Comparison of ENCODE assay signal across 22 cellular contexts in the genomic region with DNA sequence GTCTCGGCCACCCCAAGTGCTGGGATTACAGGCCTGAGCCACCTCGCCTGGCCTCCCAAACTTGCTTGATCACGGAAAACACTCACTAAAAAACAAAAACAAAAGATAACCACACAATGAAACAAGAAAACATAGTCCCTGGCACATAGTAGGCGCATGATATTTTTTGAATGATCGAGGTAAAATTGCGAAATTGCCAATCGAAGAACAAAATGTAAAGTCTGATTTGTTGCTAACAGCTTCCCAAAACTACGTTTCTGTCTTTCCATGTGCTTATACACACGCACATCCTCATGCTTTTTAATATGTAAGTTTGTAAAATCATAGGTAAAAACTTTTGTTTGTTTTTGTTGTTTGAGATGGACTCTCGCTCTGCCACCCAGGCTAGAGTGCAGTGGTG.
A peak's percentile ranks its signal among the peaks of the same experiment; 100 is the strongest.
DNase-seq lines count a peak whose midpoint lies in the region; ATAC-seq, FAIRE-seq and TF ChIP-seq lines count a peak whose summit lies in the region.
"Had no signal": no experiment of that assay in that cellular context is flagged by ENCODE, and none has a peak within 500 bp of the region (broad histone marks: within the 10 kb centered on the region; RNA-seq: fewer than 3 reads in every experiment).

No MANE protein-coding gene starts in this region.

- no peak overlapping the region for H3K4me2 ChIP-seq in HepG2 (ENCODE audit: low read depth, low read length)
- H3K4me2 ChIP-seq: A549; BLaER1 treated with 17β-estradiol and CSF1 and Interleukin-3, amounts not matched to agents 10 nM and 100 nM had no signal

- H3K4me3 ChIP-seq in HepG2 (replicated peaks in 1 of 3; ENCODE audit: insufficient read depth in 1 of 3, low read depth in 2 of 3, low read length in 3 of 3) (no peak overlapping the region), right lobe of liver (no peak overlapping the region), WERI-Rb-1 (ENCODE audit: low read depth, low read length) (no peak overlapping the region)
- H3K4me3 ChIP-seq: A549; BLaER1 treated with 17β-estradiol and CSF1 and Interleukin-3, amounts not matched to agents 10 nM and 100 nM had no signal

- H3K36me3 ChIP-seq in HepG2 (replicated peaks in 1 of 2; ENCODE audit: control insufficient read depth in 1 of 2, insufficient read depth in 2 of 2, low read length in 2 of 2) (no peaks in the 10 kb centered on the region), right lobe of liver (no peaks in the 10 kb centered on the region), WERI-Rb-1 (no peaks in the 10 kb centered on the region)
- H3K36me3 ChIP-seq: BLaER1 treated with 17β-estradiol and CSF1 and Interleukin-3, amounts not matched to agents 10 nM and 100 nM had no signal

- no peak for ATAC-seq in HepG2
- no peak for ATAC-seq in right lobe of liver
- no peak for ATAC-seq in activated CD4-positive, CD25-positive, alpha-beta regulatory T cell treated with anti-CD3 and anti-CD28 coated beads, Interleukin-2, amount 50 U/mL, for 24 hours
- ATAC-seq: A549; CD8-positive, alpha-beta T cell had no signal

- H3K9me3 Mint-ChIP-seq in neural crest cell: no peaks in the 10 kb centered on the region
- H3K9me3 Mint-ChIP-seq: CD4-positive, alpha-beta T cell; CD8-positive, alpha-beta T cell had no signal

- in situ Hi-C loops in HepG2 (cut with HindIII; ENCODE audit: extremely low pct_ligation_motif_present, low pct_unique_long_range_greater_than_20kb): no loop called here

- TF ChIP-seq CTCF in HepG2 (CRISPR knock-in tag; IDR thresholded peaks at IDR 0.05) (no peak), right lobe of liver (IDR thresholded peaks at IDR 0.05) (no peak), WERI-Rb-1 (IDR thresholded peaks at IDR 0.05; ENCODE audit: low read depth, low read length) (no peak), neural crest cell (conservative IDR thresholded peaks at IDR 0.05) (no peak)

- H3K4me1 ChIP-seq in HepG2 (ENCODE audit: insufficient read depth, low read length) (peaks cover 11% of the 10 kb centered on the region), right lobe of liver (no peaks in the 10 kb centered on the region)
- H3K4me1 ChIP-seq: BLaER1 treated with 17β-estradiol and CSF1 and Interleukin-3, amounts not matched to agents 10 nM and 100 nM had no signal

- DNase-seq in HepG2 (ENCODE audit: low spot score) (no peak), right lobe of liver (no peak), WERI-Rb-1 (no peak), neural crest cell (ENCODE audit: low read depth, low spot score) (no peak), RCC 7860 (ENCODE audit: low spot score) (no peak)
- DNase-seq: AML-193; Caco-2; Calu3; CD4-positive, alpha-beta T cell; CD8-positive, alpha-beta T cell; DMS79 treated with DMSO at 0.1 percent for 48 hours; GF-D8 had no signal

- no peaks in the 10 kb centered on the region for H4K20me1 ChIP-seq in HepG2 (ENCODE audit: insufficient read depth, low read length)
- H4K20me1 ChIP-seq: BLaER1 treated with 17β-estradiol and CSF1 and Interleukin-3, amounts not matched to agents 10 nM and 100 nM had no signal

- H3K9me3 ChIP-seq in HepG2 (ENCODE audit: low read length) (no peaks in the 10 kb centered on the region), right lobe of liver (no peaks in the 10 kb centered on the region), WERI-Rb-1 (ENCODE audit: severe bottlenecking) (no peaks in the 10 kb centered on the region)
- H3K9me3 ChIP-seq: A549, Caco-2 had no signal

- no peaks in the 10 kb centered on the region for H3K36me3 Mint-ChIP-seq in neural crest cell (ENCODE audit: low read depth)
- H3K36me3 Mint-ChIP-seq: CD8-positive, alpha-beta T cell had no signal

- no peak for TF ChIP-seq POLR2A in HepG2 (IDR thresholded peaks at IDR 0.05; ENCODE audit: insufficient read depth in 1 of 2, low read depth in 2 of 2, low read length in 2 of 2)
- TF ChIP-seq POLR2A in right lobe of liver (IDR thresholded peaks at IDR 0.05): no peak

- intact Hi-C loops in HepG2 (cut with micrococcal nuclease; ENCODE audit: unreplicated experiment): no loop called here
- intact Hi-C loops in right lobe of liver (cut with DNase I): no loop called here

- BruUV-seq in HepG2 (replicated peaks; lab: Mats Ljungman, UMichigan): no TSS peak

- WGBS in HepG2 (ENCODE audit: low lambda C conversion rate): 72% methylated on average over 10 of the region's 10 CpGs
- 83% methylated on average over 10 of the region's 10 CpGs for WGBS in right lobe of liver (ENCODE audit: insufficient coverage, low coverage, low lambda C conversion rate, missing lambda C conversion rate)

- POLR2A ChIA-PET in HepG2 (lab: Yijun Ruan, JAX): no interaction called here

- FAIRE-seq in HepG2 (lab: Jason Lieb, UNC) (no peak), RCC 7860 (lab: Jason Lieb, UNC) (no peak)
- FAIRE-seq: A549, D721Med, G401.6, GM12891, GM18507 had no signal

- no peak overlapping the region for H3K9ac ChIP-seq in HepG2 (ENCODE audit: insufficient read depth, low read depth, low read length)
- H3K9ac ChIP-seq: BLaER1 treated with 17β-estradiol and CSF1 and Interleukin-3, amounts not matched to agents 10 nM and 100 nM had no signal

- peak overlapping the region; percentile 71 for H3K27ac Mint-ChIP-seq in neural crest cell (ENCODE audit: unreplicated experiment)
- H3K27ac Mint-ChIP-seq: B cell; CD4-positive, alpha-beta T cell; CD8-positive, alpha-beta T cell had no signal

- H3K27me3 Mint-ChIP-seq in neural crest cell (ENCODE audit: low read depth): no peaks in the 10 kb centered on the region

- no peak overlapping the region for H3K4me3 Mint-ChIP-seq in neural crest cell
- H3K4me3 Mint-ChIP-seq: B cell; CD4-positive, alpha-beta T cell; CD8-positive, alpha-beta T cell had no signal

- TF ChIP-seq EP300 in HepG2 (IDR thresholded peaks at IDR 0.05; ENCODE audit: low read depth in 2 of 2, low read length in 2 of 2) (no peak), HepG2 (CRISPR knock-in tag; IDR thresholded peaks at IDR 0.05; ENCODE audit: borderline replicate concordance) (no peak)

- CTCF ChIA-PET in HepG2 (lab: Yijun Ruan, JAX; ENCODE audit: low intra/inter-chr PET ratio, low total read pairs): no interaction called here

- TF ChIP-seq RAD21 in HepG2 (CRISPR knock-in tag; IDR thresholded peaks at IDR 0.05): no peak

- no peak overlapping the region for H3K27ac ChIP-seq in HepG2 (ENCODE audit: extremely low read length, insufficient read depth, low read length)
- H3K27ac ChIP-seq in right lobe of liver: no peak overlapping the region
- H3K27ac ChIP-seq in WERI-Rb-1: peak overlapping the region; percentile 71
- H3K27ac ChIP-seq: 22Rv1; BLaER1 treated with 17β-estradiol and CSF1 and Interleukin-3, amounts not matched to agents 10 nM and 100 nM; C4-2B had no signal

- H3K27me3 ChIP-seq in HepG2 (ENCODE audit: control insufficient read depth in 1 of 2, insufficient read depth in 2 of 2, low read length in 2 of 2) (no peaks in the 10 kb centered on the region), right lobe of liver (no peaks in the 10 kb centered on the region), WERI-Rb-1 (ENCODE audit: insufficient read depth, low read depth, severe bottlenecking) (no peaks in the 10 kb centered on the region)
- H3K27me3 ChIP-seq: BLaER1 treated with 17β-estradiol and CSF1 and Interleukin-3, amounts not matched to agents 10 nM and 100 nM had no signal

- peaks cover 11% of the 10 kb centered on the region for H3K4me1 Mint-ChIP-seq in neural crest cell
- H3K4me1 Mint-ChIP-seq: B cell had no signal

- H2AFZ ChIP-seq in HepG2 (ENCODE audit: low read length): no peak overlapping the region

- no peaks in the 10 kb centered on the region for H3K79me2 ChIP-seq in HepG2 (ENCODE audit: insufficient read depth, low read length)

TF ChIP-seq in HepG2, 621 proteins besides CTCF, POLR2A, EP300 and RAD21:
- TF ChIP-seq JUND (CRISPR knock-in tag; IDR thresholded peaks at IDR 0.05) (no peak), ZKSCAN1 (IDR thresholded peaks at IDR 0.05; ENCODE audit: low read length) (peak; percentile 36; the same call in 1 of the 2 replicates), ZNF564 (CRISPR knock-in tag; IDR thresholded peaks at IDR 0.05) (no peak), CCDC6 (CRISPR knock-in tag; IDR thresholded peaks at IDR 0.05) (no peak), MAFF (IDR thresholded peaks at IDR 0.05; ENCODE audit: low read depth, low read length) (no peak), FOXM1 (CRISPR knock-in tag; IDR thresholded peaks at IDR 0.05) (no peak), ZNF264 (CRISPR knock-in tag; IDR thresholded peaks at IDR 0.05) (no peak), CEBPB (IDR thresholded peaks at IDR 0.05; ENCODE audit: borderline replicate concordance, low read depth, low read length) (peak; percentile 73), RNF2 (conservative IDR thresholded peaks at IDR 0.05; ENCODE audit: low read depth) (no peak), MED13 (CRISPR knock-in tag; IDR thresholded peaks at IDR 0.05) (no peak), ZKSCAN5 (CRISPR knock-in tag; IDR thresholded peaks at IDR 0.05) (no peak), ZBTB7A (CRISPR knock-in tag; IDR thresholded peaks at IDR 0.05) (no peak), REXO4 (CRISPR knock-in tag; IDR thresholded peaks at IDR 0.05; ENCODE audit: borderline replicate concordance) (no peak), ZNF451 (CRISPR knock-in tag; IDR thresholded peaks at IDR 0.05) (no peak), AKAP8 (CRISPR knock-in tag; IDR thresholded peaks at IDR 0.05) (no peak), TARDBP (CRISPR knock-in tag; IDR thresholded peaks at IDR 0.05) (no peak)
